In genomic region chr9:124228516-124228915, GRCh38 we compare ENCODE assay signal across 17 cellular contexts. TPM values are rescaled to one million over a fixed set of nuclear protein-coding genes. Genes with fewer than 3 reads are reported as not detected.
A peak's percentile ranks its signal among the peaks of the same experiment; 100 is the strongest.
DNase-seq lines count a peak whose midpoint lies in the region; ATAC-seq, FAIRE-seq and TF ChIP-seq lines count a peak whose summit lies in the region.
"Had no signal": no experiment of that assay in that cellular context is flagged by ENCODE, and none has a peak within 500 bp of the region (broad histone marks: within the 10 kb centered on the region; RNA-seq: fewer than 3 reads in every experiment).

No MANE protein-coding gene starts in this region.

- no peak overlapping the region for H2AFZ ChIP-seq in K562 (ENCODE audit: low read depth, low read length)

- POLR2A ChIA-PET in K562 (lab: Yijun Ruan, JAX), result no interaction called here

- H3K9me3 ChIP-seq in K562 (replicated peaks; ENCODE audit: control insufficient read depth, insufficient read depth, low read depth, low read length) (no peaks in the 10 kb centered on the region), endodermal cell (ENCODE audit: control insufficient read depth, low read length) (no peaks in the 10 kb centered on the region), sigmoid colon (no peaks in the 10 kb centered on the region), T-helper 17 cell (ENCODE audit: control insufficient read depth, low read length, poor library complexity, severe bottlenecking) (no peaks in the 10 kb centered on the region)
- H3K9me3 ChIP-seq: Caco-2 had no signal

- TF ChIP-seq RAD21 in K562 (CRISPR knock-in tag; conservative IDR thresholded peaks at IDR 0.05 in 1 of 2, IDR thresholded peaks at IDR 0.05 in 1 of 2), result no peak

- intact Hi-C loops in K562 (cut with micrococcal nuclease), result no loop called here
- intact Hi-C loops in sigmoid colon (cut with DNase I), result no loop called here

- no peaks in the 10 kb centered on the region for H3K9me1 ChIP-seq in K562 (ENCODE audit: control insufficient read depth, insufficient read depth, low read length)

- TF ChIP-seq EP300 in K562 (IDR thresholded peaks at IDR 0.05; ENCODE audit: low read length) (no peak), sigmoid colon (IDR thresholded peaks at IDR 0.05) (no peak)

- H3K4me2 ChIP-seq in K562 (ENCODE audit: insufficient read depth, low read length), result no peak overlapping the region

- in situ Hi-C loops in K562 (cut with MboI), result no loop called here

- H3K36me3 Mint-ChIP-seq in endodermal cell (ENCODE audit: low read depth) (no peaks in the 10 kb centered on the region), T-helper 17 cell (ENCODE audit: low read depth) (peaks cover 3% of the 10 kb centered on the region)

- H3K27ac Mint-ChIP-seq in endodermal cell, result no peak overlapping the region
- no peak overlapping the region for H3K27ac Mint-ChIP-seq in T-helper 17 cell
- H3K27ac Mint-ChIP-seq: CD4-positive, alpha-beta T cell; H9 had no signal

- no peak overlapping the region for H3K4me3 ChIP-seq in K562
- no peak overlapping the region for H3K4me3 ChIP-seq in endodermal cell (ENCODE audit: low read length)
- no peak overlapping the region for H3K4me3 ChIP-seq in sigmoid colon

- TF ChIP-seq POLR2A in K562 (conservative IDR thresholded peaks at IDR 0.05) (no peak), sigmoid colon (IDR thresholded peaks at IDR 0.05) (no peak)

- H3K9ac ChIP-seq in K562 (ENCODE audit: insufficient read depth in 1 of 2, low read depth in 2 of 2, low read length in 2 of 2) (no peak overlapping the region), endodermal cell (ENCODE audit: extremely low read depth, low read length, poor library complexity, severe bottlenecking) (no peak overlapping the region)

- H4K20me1 ChIP-seq in K562 (replicated peaks; ENCODE audit: control insufficient read depth, insufficient read depth, low read length), result 0 out of 2 replicates have a peak, but pooled peaks cover 2% of the 10 kb centered on the region

- H3K79me2 ChIP-seq in K562 (ENCODE audit: control insufficient read depth, insufficient read depth, low read length), result no peaks in the 10 kb centered on the region

- H3K4me1 ChIP-seq in K562 (replicated peaks in 1 of 2; ENCODE audit: control insufficient read depth in 2 of 2, insufficient read depth in 2 of 2, low read length in 2 of 2) (no peaks in the 10 kb centered on the region; a peak in 1 of 5 replicates), endodermal cell (ENCODE audit: control insufficient read depth, insufficient read depth, low read length) (no peaks in the 10 kb centered on the region), sigmoid colon (no peaks in the 10 kb centered on the region)

- no peaks in the 10 kb centered on the region for H3K9me3 Mint-ChIP-seq in endodermal cell
- H3K9me3 Mint-ChIP-seq: H9 had no signal

- no peak overlapping the region for H3K4me3 Mint-ChIP-seq in endodermal cell
- H3K4me3 Mint-ChIP-seq in T-helper 17 cell, result no peak overlapping the region
- H3K4me3 Mint-ChIP-seq: CD4-positive, alpha-beta T cell; H9 had no signal

- TF ChIP-seq CTCF in K562 (IDR thresholded peaks at IDR 0.05 in 2 of 3, conservative IDR thresholded peaks at IDR 0.05 in 1 of 3; ENCODE audit: insufficient read depth in 2 of 3, low read depth in 1 of 3, low read length in 3 of 3) (no peak), endodermal cell (conservative IDR thresholded peaks at IDR 0.05) (no peak), sigmoid colon (IDR thresholded peaks at IDR 0.05) (no peak)

- CTCF ChIA-PET in K562 (lab: Yijun Ruan, JAX; ENCODE audit: low intra/inter-chr PET ratio), result no interaction called here

- H3K4me1 Mint-ChIP-seq in endodermal cell (no peaks in the 10 kb centered on the region), T-helper 17 cell (peaks cover 9% of the 10 kb centered on the region)

- no TSS peak for BruUV-seq in K562 (replicated peaks; lab: Mats Ljungman, UMichigan)

- H3K27ac ChIP-seq in K562 (ENCODE audit: extremely low read depth, low read depth, low read length) (no peak overlapping the region), endodermal cell (ENCODE audit: low read depth, low read length) (no peak overlapping the region), sigmoid colon (no peak overlapping the region)
- H3K27ac ChIP-seq: C4-2B had no signal

- H3K36me3 ChIP-seq in K562 (ENCODE audit: control insufficient read depth, insufficient read depth, low read length) (no peaks in the 10 kb centered on the region), endodermal cell (ENCODE audit: control insufficient read depth, insufficient read depth, low read length) (no peaks in the 10 kb centered on the region), sigmoid colon (no peaks in the 10 kb centered on the region)

- H3K27me3 ChIP-seq in K562 (ENCODE audit: control insufficient read depth in 2 of 2, insufficient read depth in 2 of 2, low read length in 2 of 2) (peaks cover 7 to 12% of the 10 kb centered on the region in 2 experiments; a peak in 4 of 5 replicates), endodermal cell (ENCODE audit: control insufficient read depth, insufficient read depth, low read length, poor library complexity, severe bottlenecking) (no peaks in the 10 kb centered on the region), sigmoid colon (no peaks in the 10 kb centered on the region)

- 3% methylated on average over 2 of the region's 2 CpGs for WGBS in K562 (ENCODE audit: insufficient coverage, low coverage, missing lambda C conversion rate)
- WGBS in endodermal cell (ENCODE audit: insufficient coverage in 1 of 2, insufficient read length in 1 of 2), 2 experiments, result 83% methylated on average over 2 of the region's 2 CpGs; no CpG with 5 or more reads in 1 of the 2 experiments
- 96 to 99% methylated on average over 2 of the region's 2 CpGs for WGBS in sigmoid colon, 2 donors

- no peak for FAIRE-seq in K562 (lab: Jason Lieb, UNC)
- FAIRE-seq: A204.1, D721Med had no signal

- H3K27me3 Mint-ChIP-seq in endodermal cell (ENCODE audit: insufficient read depth) (peaks cover 2% of the 10 kb centered on the region), T-helper 17 cell (peaks cover 5% of the 10 kb centered on the region)

- ATAC-seq in K562 (no peak), GM19023 (IDR thresholded peaks at IDR 0.05; ENCODE audit: unreplicated experiment) (no peak), T-helper 17 cell (no peak)

- peak; percentile 42 for DNase-seq in NCI-H748 (lab: John Stamatoyannopoulos, UW; ENCODE audit: unreplicated experiment)
- DNase-seq in NCI-H748 treated with DMSO at 0.1 percent for 48 hours (lab: John Stamatoyannopoulos, UW), result no peak
- no peak for DNase-seq in K562 (ENCODE audit: extremely low read depth in 1 of 4, low spot score in 3 of 4)
- peak; percentile 33 for DNase-seq in endodermal cell
- peak; percentile 29 for DNase-seq in sigmoid colon
- no peak for DNase-seq in T-helper 17 cell
- DNase-seq: ACHN; Caco-2; CD4-positive, alpha-beta T cell; DMS79 treated with DMSO at 0.1 percent for 48 hours; GF-D8; GOT3; H9 had no signal

TF ChIP-seq in K562, 482 proteins besides CTCF, POLR2A, EP300 and RAD21 (continues in another document):
- TF ChIP-seq XRCC3 (IDR thresholded peaks at IDR 0.05), result no peak
- TF ChIP-seq HMG20A (CRISPR knock-in tag; conservative IDR thresholded peaks at IDR 0.05), result no peak

RNA-seq across cellular contexts. Expression of gene NEK6, which starts 29.2 kb away (rescaled TPM):
- total RNA-seq in K562 (2011; cell fraction: chromatin; rRNA removed; ENCODE audit: low replicate concordance), result 11.0 and 26.4 TPM in 2 replicates
- 6.4 and 7.7 TPM in 2 replicates for total RNA-seq in K562 (2011; cell fraction: nucleolus; rRNA removed)
- 8.4 and 9.9 TPM in 2 replicates for total RNA-seq in K562 (2011; cell fraction: nucleoplasm; rRNA removed)
- total RNA-seq in K562 (2014; rRNA removed) (8.0 and 11.4 TPM in 2 replicates), K562 (2014; rRNA removed; fragmentation: Illumina TruSeq; extraction: Trizol) (6.1 and 6.9 TPM in 2 replicates), K562 (2015; rRNA removed; fragmentation: Illumina TruSeq; extraction: Trizol) (7.9 and 8.4 TPM in 2 replicates), K562 (2021) (19.0 and 19.7 TPM in 2 replicates), endodermal cell (10 to 100 TPM; 17.1 to 32.5 TPM), sigmoid colon (10 to 100 TPM in 2 of 4 donors, 1 to 10 TPM in 2; 8.2 to 24.1 (median 14.2) TPM), T-helper 17 cell (10 to 100 TPM in 1 of 2 donors, 1 to 10 TPM in 1; 7.8 to 12.7 TPM)
- polyA plus RNA-seq in K562 (2011; rRNA removed) (12.1 and 27.8 TPM in 2 replicates), K562 (2014; fragmentation: Illumina TruSeq; extraction: Trizol) (12.5 and 12.9 TPM in 2 replicates), K562 (2014; fragmentation: Nextera tagmentation; extraction: Ambion mirVana) (1 to 10 TPM; 3.1 to 3.5 TPM), K562 (2014; rRNA removed) (9.5 and 13.1 TPM in 2 replicates), sigmoid colon (10 to 100 TPM; 13.8 to 36.2 (median 24.7) TPM)
- polyA plus RNA-seq in K562 (2011; cell fraction: cytosol; rRNA removed), result 20.4 and 25.6 TPM in 2 replicates
- 13.6 and 24.6 TPM in 2 replicates for polyA plus RNA-seq in K562 (2011; cell fraction: nucleus; rRNA removed)
- 8.5 and 12.5 TPM in 2 replicates for polyA plus RNA-seq in K562 (2012)
- 24.9 and 49.3 TPM in 2 replicates for polyA minus RNA-seq in K562 (2011; rRNA and poly(A)+ RNA removed)
- 10.0 and 18.9 TPM in 2 replicates for polyA minus RNA-seq in K562 (2011; cell fraction: cytosol; rRNA and poly(A)+ RNA removed)
- polyA minus RNA-seq in K562 (2011; cell fraction: nucleus; rRNA and poly(A)+ RNA removed), result 4.8 and 27.3 TPM in 2 replicates
- 18.7 TPM for polyA plus RNA-seq in endodermal cell (2013, experiment 1 of 2)
- polyA plus RNA-seq in endodermal cell (2013, experiment 2 of 2), result 19.7 TPM

Comparison
In these comparisons a context has a peak if more than half of its experiments do, and no peak if none do; other contexts are left out.
1. DNase-seq: peak in NCI-H748 (single experiment), endodermal cell (single experiment) and sigmoid colon (single experiment); none in NCI-H748 treated with DMSO at 0.1 percent for 48 hours (single experiment), K562 (0 of 4) and T-helper 17 cell (0 of 3).